Comparison of ENCODE assay signal across 12 cellular contexts in the genomic region with DNA sequence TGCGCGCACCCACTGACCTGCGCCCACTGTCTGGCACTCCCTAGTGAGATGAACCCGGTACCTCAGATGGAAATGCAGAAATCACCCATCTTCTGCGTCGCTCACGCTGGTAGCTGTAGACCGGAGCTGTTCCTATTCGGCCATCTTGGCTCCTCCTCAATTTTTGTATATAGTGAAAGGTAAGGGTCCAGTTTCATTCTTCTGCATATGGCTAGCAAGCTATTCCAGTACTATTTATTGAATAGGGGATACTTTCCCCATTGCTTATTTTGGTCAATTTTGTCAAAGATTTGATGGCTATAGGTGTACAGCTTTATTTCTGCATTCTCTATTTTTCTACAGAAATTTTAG. TPM values are rescaled to one million over a fixed set of nuclear protein-coding genes. Genes with fewer than 3 reads are reported as not detected.
DNase-seq lines count a peak whose midpoint lies in the region; ATAC-seq and TF ChIP-seq lines count a peak whose summit lies in the region.
"Not testable (repeated sequence)": the region's sequence is repeated elsewhere in the genome, so short reads cannot be mapped to it uniquely, and the experiment has no call there.
"Had no signal": no experiment of that assay in that cellular context is flagged by ENCODE, and none has a peak within 500 bp of the region (broad histone marks: within the 10 kb centered on the region; RNA-seq: fewer than 3 reads in every experiment).

No MANE protein-coding gene starts in this region.

- not testable (repeated sequence) for H3K4me1 Mint-ChIP-seq in CD8-positive, alpha-beta memory T cell; activated naive CD8-positive, alpha-beta T cell (ENCODE audit: low read depth); progenitor cell of endocrine pancreas (ENCODE audit: low read depth)

- H3K27ac Mint-ChIP-seq in CD8-positive, alpha-beta memory T cell: peak overlapping the region in 2 of 8 donors; percentile 42 to 59
- not testable (repeated sequence) for H3K27ac Mint-ChIP-seq in activated naive CD8-positive, alpha-beta T cell
- peak overlapping the region; percentile 92 for H3K27ac Mint-ChIP-seq in progenitor cell of endocrine pancreas

- intact Hi-C loops in lower lobe of right lung (cut with DNase I); vagina (cut with DNase I): not testable (repeated sequence)

- not testable (repeated sequence) for H3K36me3 ChIP-seq in CD8-positive, alpha-beta memory T cell (ENCODE audit: insufficient read depth, low read length); lower lobe of right lung; vagina

- H3K4me3 Mint-ChIP-seq in CD8-positive, alpha-beta memory T cell: peak overlapping the region in 6 of 7 donors; percentile 37 to 82 (median 70)
- peak overlapping the region; percentile 59 for H3K4me3 Mint-ChIP-seq in activated naive CD8-positive, alpha-beta T cell
- H3K4me3 Mint-ChIP-seq in progenitor cell of endocrine pancreas (ENCODE audit: low read depth): peak overlapping the region; percentile 79

- peaks cover 0 to 18% (median 1%) of the 10 kb centered on the region in 3 donors for H3K36me3 Mint-ChIP-seq in CD8-positive, alpha-beta memory T cell
- H3K36me3 Mint-ChIP-seq in activated naive CD8-positive, alpha-beta T cell: not testable (repeated sequence)
- H3K36me3 Mint-ChIP-seq in progenitor cell of endocrine pancreas (ENCODE audit: insufficient read depth): peaks cover 10% of the 10 kb centered on the region

- not testable (repeated sequence) for TF ChIP-seq CTCF in lower lobe of right lung (IDR thresholded peaks at IDR 0.05); progenitor cell of endocrine pancreas (IDR thresholded peaks at IDR 0.05; ENCODE audit: unreplicated experiment); vagina (IDR thresholded peaks at IDR 0.05)

- not testable (repeated sequence) for TF ChIP-seq POLR2A in vagina (IDR thresholded peaks at IDR 0.05)

- DNase-seq in CD8-positive, alpha-beta memory T cell; epithelial cell of prostate (ENCODE audit: low read depth, low spot score); lower lobe of right lung; progenitor cell of endocrine pancreas (ENCODE audit: low spot score, unreplicated experiment); vagina (ENCODE audit: extremely low spot score in 2 of 2): not testable (repeated sequence)
- DNase-seq in NCI-H1417 (lab: John Stamatoyannopoulos, UW) (peak; percentile 11 to 62 (median 44)), SW480 (ENCODE audit: low spot score) (peak; percentile 16)

- ATAC-seq in lower lobe of right lung: not testable (repeated sequence)

- H3K9me3 ChIP-seq in CD8-positive, alpha-beta memory T cell (ENCODE audit: low read length); lower lobe of right lung; vagina: not testable (repeated sequence)

- not testable (repeated sequence) for H3K4me3 ChIP-seq in CD8-positive, alpha-beta memory T cell (ENCODE audit: low read length)
- H3K4me3 ChIP-seq in lower lobe of right lung (peak overlapping the region; percentile 45), vagina (peak overlapping the region; percentile 19 to 22)

- not testable (repeated sequence) for H3K27me3 ChIP-seq in CD8-positive, alpha-beta memory T cell (ENCODE audit: insufficient read depth, low read length, poor library complexity, severe bottlenecking); lower lobe of right lung (ENCODE audit: low read depth); vagina

- H3K9me3 Mint-ChIP-seq in CD8-positive, alpha-beta memory T cell: peaks cover 8 to 20% (median 13%) of the 10 kb centered on the region in 5 donors
- not testable (repeated sequence) for H3K9me3 Mint-ChIP-seq in activated naive CD8-positive, alpha-beta T cell (ENCODE audit: low read depth)
- H3K9me3 Mint-ChIP-seq in progenitor cell of endocrine pancreas (ENCODE audit: low read depth): peaks cover 23% of the 10 kb centered on the region

- POLR2A ChIA-PET in CD8-positive, alpha-beta memory T cell (lab: Charles Lee): not testable (repeated sequence)

- H3K4me1 ChIP-seq in CD8-positive, alpha-beta memory T cell (ENCODE audit: insufficient read depth, low read length); lower lobe of right lung; vagina: not testable (repeated sequence)

- CTCF ChIA-PET in CD8-positive, alpha-beta memory T cell (lab: Charles Lee): interaction anchor here (1.2 kb wide), 1 partner anchor 29 kb away, joined by 3 read pairs; no protein-coding TSS in a partner anchor

- peaks cover 17 to 36% of the 10 kb centered on the region in 2 donors for H3K27me3 Mint-ChIP-seq in CD8-positive, alpha-beta memory T cell
- H3K27me3 Mint-ChIP-seq in activated naive CD8-positive, alpha-beta T cell; progenitor cell of endocrine pancreas: not testable (repeated sequence)

- not testable (repeated sequence) for H3K27ac ChIP-seq in CD8-positive, alpha-beta memory T cell (ENCODE audit: low read depth, low read length); vagina
- H3K27ac ChIP-seq in epithelial cell of prostate (peak overlapping the region; percentile 53), lower lobe of right lung (peak overlapping the region; percentile 60)

RNA-seq across cellular contexts. Expression of gene PROKR1, which starts 36.5 kb away (rescaled TPM):
- under 1 TPM in 1 of 2 experiments, not detected in 1; 0.09 TPM for total RNA-seq in CD8-positive, alpha-beta memory T cell
- polyA plus RNA-seq in CD8-positive, alpha-beta memory T cell: not detected
- total RNA-seq in lower lobe of right lung: not detected
- total RNA-seq in progenitor cell of endocrine pancreas: 0.09 and 0.12 TPM in 2 replicates
- not detected for total RNA-seq in vagina
- total RNA-seq: body of pancreas; dermis blood vessel endothelial cell; epithelial cell of proximal tubule; T-helper 1 cell treated with Interleukin-12 subunit alpha and Interleukin-12 subunit beta and Interleukin-4 antibody, amounts not matched to agents 30 ng/mL and 1 ng/mL, for 36 hours had no signal

RNA-seq across cellular contexts. Expression of gene ARHGAP25, which starts 54.7 kb away (rescaled TPM):
- 10 to 100 TPM; 74.7 to 75.2 TPM for total RNA-seq in CD8-positive, alpha-beta memory T cell
- 200 TPM for polyA plus RNA-seq in CD8-positive, alpha-beta memory T cell
- 48.5 TPM for total RNA-seq in lower lobe of right lung
- total RNA-seq in progenitor cell of endocrine pancreas: 1.3 and 1.8 TPM in 2 replicates
- total RNA-seq in vagina: 9.6 TPM
- total RNA-seq: epithelial cell of proximal tubule had no signal
